In the genomic region with DNA sequence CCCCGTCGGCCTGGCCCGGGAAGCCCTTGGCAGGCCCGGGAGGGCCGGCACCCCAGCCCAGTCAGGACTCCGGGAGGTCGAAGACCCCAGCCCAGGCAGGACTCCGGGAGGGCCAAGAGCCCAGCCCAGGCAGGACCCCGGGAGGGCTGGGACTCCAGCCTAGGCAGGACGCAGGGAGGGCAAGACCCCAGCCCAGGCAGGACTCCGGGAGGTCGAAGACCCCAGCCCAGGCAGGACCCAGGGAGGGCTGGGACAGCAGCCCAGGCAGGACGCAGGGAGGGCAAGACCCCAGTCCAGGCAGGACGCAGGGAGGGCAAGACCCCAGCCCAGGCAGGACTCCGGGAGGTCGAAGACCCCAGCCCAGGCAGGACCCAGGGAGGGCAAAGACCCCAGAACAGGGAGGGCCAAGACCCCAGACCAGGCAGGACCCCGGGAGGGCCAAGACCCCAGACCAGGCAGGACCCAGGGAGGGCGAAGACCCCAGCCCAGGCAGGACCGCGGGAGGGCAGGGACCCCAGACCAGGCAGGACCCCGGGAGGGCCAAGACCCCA, we compare ENCODE assay signal across 8 cellular contexts. TPM values are rescaled to one million over a fixed set of nuclear protein-coding genes. Genes with fewer than 3 reads are reported as not detected.
DNase-seq lines count a peak whose midpoint lies in the region; ATAC-seq and TF ChIP-seq lines count a peak whose summit lies in the region.
"Not testable (repeated sequence)": the region's sequence is repeated elsewhere in the genome, so short reads cannot be mapped to it uniquely, and the experiment has no call there.

No MANE protein-coding gene starts in this region.

- H3K9me3 ChIP-seq in H9 (ENCODE audit: control insufficient read depth, low read depth, low read length); PC-3 (ENCODE audit: low read length); endocrine pancreas (ENCODE audit: control insufficient read depth, low read length); iPS-18c (ENCODE audit: control insufficient read depth, insufficient read depth, low read length); neural progenitor cell (ENCODE audit: low read depth); stomach: not testable (repeated sequence)

- H2BK20ac ChIP-seq in H9 (ENCODE audit: low read depth, low read length, poor library complexity, severe bottlenecking): not testable (repeated sequence)

- peaks cover 22% of the 10 kb centered on the region for H3K27me3 Mint-ChIP-seq in H9 (ENCODE audit: low read depth)
- not testable (repeated sequence) for H3K27me3 Mint-ChIP-seq in activated naive CD8-positive, alpha-beta T cell treated with anti-CD3 and anti-CD28 coated beads, Interleukin-2, amount 50 U/mL, for 24 hours; neural progenitor cell (ENCODE audit: insufficient read depth, low read depth)

- H3K27ac ChIP-seq in H9 (ENCODE audit: insufficient read length, low read depth, low read length); PC-3 (ENCODE audit: low read length): not testable (repeated sequence)
- peak overlapping the region; percentile 54 for H3K27ac ChIP-seq in neural progenitor cell
- peak overlapping the region; percentile 82 to 94 (median 91) for H3K27ac ChIP-seq in stomach

- peaks cover 22 to 28% (median 25%) of the 10 kb centered on the region in 3 experiments; a peak in 6 of 7 replicates for H3K36me3 Mint-ChIP-seq in H9 (ENCODE audit: insufficient read depth in 1 of 3, low read depth in 3 of 3)
- not testable (repeated sequence) for H3K36me3 Mint-ChIP-seq in activated naive CD8-positive, alpha-beta T cell treated with anti-CD3 and anti-CD28 coated beads, Interleukin-2, amount 50 U/mL, for 24 hours (ENCODE audit: low read depth)
- peaks cover 24% of the 10 kb centered on the region for H3K36me3 Mint-ChIP-seq in neural progenitor cell

- peak overlapping the region; percentile 91 for H3K14ac ChIP-seq in H9 (ENCODE audit: insufficient read depth, low read length)

- H3K4me1 ChIP-seq in H9 (ENCODE audit: insufficient read depth, low read length); PC-3 (ENCODE audit: insufficient read depth, low read length); endocrine pancreas (ENCODE audit: control insufficient read depth, insufficient read depth, low read length); neural progenitor cell: not testable (repeated sequence)
- peaks cover 20 to 63% (median 43%) of the 10 kb centered on the region in 4 donors for H3K4me1 ChIP-seq in stomach

- intact Hi-C loops in PC-3 (cut with micrococcal nuclease); stomach (cut with DNase I; ENCODE audit: low total_unique reads): not testable (repeated sequence)

- H4K5ac ChIP-seq in H9 (ENCODE audit: insufficient read length, low read depth, low read length): not testable (repeated sequence)

- not testable (repeated sequence) for H2BK15ac ChIP-seq in H9 (ENCODE audit: low read depth, low read length)

- H3K4me3 ChIP-seq in AG09309 (ENCODE audit: control insufficient read depth, low read depth, low read length) (peak overlapping the region; percentile 96), PC-3 (ENCODE audit: low read length) (peak overlapping the region; percentile 85), iPS-18c (ENCODE audit: insufficient read depth, low read depth, low read length) (peak overlapping the region; percentile 91), neural progenitor cell (peak overlapping the region; percentile 89), stomach (peak overlapping the region; percentile 69 to 100 (median 78))
- not testable (repeated sequence) for H3K4me3 ChIP-seq in endocrine pancreas (ENCODE audit: control insufficient read depth, insufficient read depth, low read length)

- not testable (repeated sequence) for TF ChIP-seq EP300 in stomach (IDR thresholded peaks at IDR 0.05)

- H4K91ac ChIP-seq in H9 (ENCODE audit: insufficient read length, low read depth, low read length): not testable (repeated sequence)

- DNase-seq in AG09309 (ENCODE audit: low read depth); H9; PC-3; activated naive CD8-positive, alpha-beta T cell treated with anti-CD3 and anti-CD28 coated beads, Interleukin-2, amount 50 U/mL, for 24 hours; neural progenitor cell (ENCODE audit: low spot score); stomach: not testable (repeated sequence)

- not testable (repeated sequence) for H2AK5ac ChIP-seq in H9 (ENCODE audit: insufficient read length, low read length)

- not testable (repeated sequence) for BruUV-seq in PC-3 (replicated peaks; lab: Mats Ljungman, UMichigan)

- not testable (repeated sequence) for H2BK5ac ChIP-seq in H9 (ENCODE audit: insufficient read length, low read length)

- H3K4ac ChIP-seq in H9 (ENCODE audit: low read depth, low read length): not testable (repeated sequence)

- not testable (repeated sequence) for H3K79me1 ChIP-seq in H9 (ENCODE audit: insufficient read depth, low read depth, low read length, poor library complexity, severe bottlenecking)

- H3K36me3 ChIP-seq in PC-3 (ENCODE audit: low read depth, low read length); endocrine pancreas (ENCODE audit: control insufficient read depth, insufficient read depth, low read length); neural progenitor cell: not testable (repeated sequence)
- peaks cover 0 to 13% (median 3%) of the 10 kb centered on the region in 4 donors for H3K36me3 ChIP-seq in stomach

- H3K9ac ChIP-seq in H9 (ENCODE audit: extremely low read depth, insufficient read length, low read length): peak overlapping the region; percentile 87
- peak overlapping the region; percentile 99 for H3K9ac ChIP-seq in PC-3 (ENCODE audit: low read length)
- H3K9ac ChIP-seq in endocrine pancreas (ENCODE audit: control insufficient read depth, insufficient read depth, low read length): peak overlapping the region; percentile 81
- peak overlapping the region; percentile 100 for H3K9ac ChIP-seq in neural progenitor cell

- not testable (repeated sequence) for H3K27me3 ChIP-seq in H9 (ENCODE audit: insufficient read depth, low read length); PC-3 (ENCODE audit: low read length); endocrine pancreas (ENCODE audit: control insufficient read depth, insufficient read depth, low read length); stomach
- H3K27me3 ChIP-seq in neural progenitor cell: peaks cover 15% of the 10 kb centered on the region

- not testable (repeated sequence) for TF ChIP-seq CTCF in AG09309 (IDR thresholded peaks at IDR 0.05; ENCODE audit: control insufficient read depth, insufficient read depth, low read depth, low read length, missing control alignments); H9 (conservative IDR thresholded peaks at IDR 0.05); PC-3 (conservative IDR thresholded peaks at IDR 0.05; ENCODE audit: low read depth, low read length); neural progenitor cell (IDR thresholded peaks at IDR 0.05); stomach (IDR thresholded peaks at IDR 0.05)

- not testable (repeated sequence) for H4K20me1 ChIP-seq in H9 (ENCODE audit: control insufficient read depth, insufficient read depth, insufficient read length); PC-3 (ENCODE audit: low read length)
- H4K20me1 ChIP-seq in neural progenitor cell (ENCODE audit: low read depth): peaks cover 45% of the 10 kb centered on the region

- H3F3A ChIP-seq in PC-3 (ENCODE audit: low read length, unreplicated experiment); neural progenitor cell (ENCODE audit: low read depth): not testable (repeated sequence)

- no CpG with 5 or more reads among the region's 21 CpGs for WGBS in H9 (ENCODE audit: extremely low coverage, insufficient read length, low lambda C conversion rate)
- 0 to 2% (median 1%) methylated on average over 2 to 21 of the region's 21 CpGs for WGBS in stomach, 5 donors

- H3K4me2 ChIP-seq in H9 (ENCODE audit: insufficient read depth, insufficient read length, low read length) (peak overlapping the region; percentile 58), PC-3 (ENCODE audit: low read length) (peak overlapping the region; percentile 86), neural progenitor cell (peak overlapping the region; percentile 79)

- H2BK120ac ChIP-seq in H9 (ENCODE audit: low read depth, low read length, poor library complexity, severe bottlenecking): not testable (repeated sequence)

- H2BK12ac ChIP-seq in H9 (ENCODE audit: insufficient read length, low read depth, low read length): not testable (repeated sequence)

- H3K27ac Mint-ChIP-seq in H9; activated naive CD8-positive, alpha-beta T cell treated with anti-CD3 and anti-CD28 coated beads, Interleukin-2, amount 50 U/mL, for 24 hours; neural progenitor cell: not testable (repeated sequence)

- not testable (repeated sequence) for H3K9me3 Mint-ChIP-seq in H9; activated naive CD8-positive, alpha-beta T cell treated with anti-CD3 and anti-CD28 coated beads, Interleukin-2, amount 50 U/mL, for 24 hours
- H3K9me3 Mint-ChIP-seq in neural progenitor cell: peaks cover 22% of the 10 kb centered on the region

- H3K9me2 ChIP-seq in PC-3 (replicated peaks; ENCODE audit: low read length): not testable (repeated sequence)

- POLR2A ChIA-PET in PC-3 (lab: Charles Lee; ENCODE audit: unreplicated experiment): not testable (repeated sequence)

- not testable (repeated sequence) for H3K4me1 Mint-ChIP-seq in H9, neural progenitor cell
- peaks cover 18% of the 10 kb centered on the region for H3K4me1 Mint-ChIP-seq in activated naive CD8-positive, alpha-beta T cell treated with anti-CD3 and anti-CD28 coated beads, Interleukin-2, amount 50 U/mL, for 24 hours

- not testable (repeated sequence) for H3K23ac ChIP-seq in H9 (ENCODE audit: insufficient read length, low read depth, low read length)

- ATAC-seq in PC-3; activated naive CD8-positive, alpha-beta T cell treated with anti-CD3 and anti-CD28 coated beads, Interleukin-2, amount 50 U/mL, for 24 hours: not testable (repeated sequence)

- peaks cover 21% of the 10 kb centered on the region; the same call in 1 of the 2 replicates for H3K79me2 ChIP-seq in H9 (ENCODE audit: insufficient read depth, low read length)
- H3K79me2 ChIP-seq in PC-3 (ENCODE audit: low read length): peaks cover 52% of the 10 kb centered on the region
- H3K79me2 ChIP-seq in neural progenitor cell (ENCODE audit: low read depth): peaks cover 55% of the 10 kb centered on the region

- CTCF ChIA-PET in PC-3 (lab: Charles Lee): not testable (repeated sequence)

- H3K56ac ChIP-seq in H9 (ENCODE audit: insufficient read length, low read depth, low read length): not testable (repeated sequence)

- TF ChIP-seq POLR2A in stomach (IDR thresholded peaks at IDR 0.05): not testable (repeated sequence)

- H3K23me2 ChIP-seq in H9 (ENCODE audit: insufficient read length, low read depth, low read length, poor library complexity, severe bottlenecking): not testable (repeated sequence)

- not testable (repeated sequence) for H4K8ac ChIP-seq in H9 (replicated peaks; ENCODE audit: insufficient read length, low read depth, low read length)

- H3K4me3 Mint-ChIP-seq in H9: peak overlapping the region; percentile 53 to 75
- H3K4me3 Mint-ChIP-seq in activated naive CD8-positive, alpha-beta T cell treated with anti-CD3 and anti-CD28 coated beads, Interleukin-2, amount 50 U/mL, for 24 hours: peak overlapping the region; percentile 45
- H3K4me3 Mint-ChIP-seq in neural progenitor cell: peak overlapping the region; percentile 43

- not testable (repeated sequence) for H3T11ph ChIP-seq in H9 (ENCODE audit: low read length)

- H3K18ac ChIP-seq in H9 (ENCODE audit: insufficient read length, low read depth, low read length): peak overlapping the region; percentile 56

- not testable (repeated sequence) for H2AFZ ChIP-seq in H9 (ENCODE audit: low read length)
- H2AFZ ChIP-seq in PC-3 (ENCODE audit: low read length): peak overlapping the region; percentile 77; the same call in 1 of the 2 replicates
- H2AFZ ChIP-seq in neural progenitor cell (replicated peaks): peak overlapping the region; percentile 83

RNA-seq across cellular contexts. Expression of a gene that starts 0.5 kb away (rescaled TPM):
- total RNA-seq in H9 (2021): 42.6 and 43.1 TPM in 2 replicates
- 31.5 and 49.5 TPM in 2 replicates for total RNA-seq in PC-3 (2014; rRNA removed)
- 44.7 and 59.1 TPM in 2 replicates for total RNA-seq in neural progenitor cell (ENCODE audit: low replicate concordance)
- total RNA-seq in stomach: 100 to 1,000 TPM in 2 of 5 donors, 10 to 100 TPM in 3; 45.2 to 140 (median 82.6) TPM
- 10 to 100 TPM; 24.7 to 48.9 (median 24.9) TPM for polyA plus RNA-seq in stomach

RNA-seq across cellular contexts. Expression of a gene that starts 17.2 kb away (rescaled TPM):
- total RNA-seq in H9 (2021) (6.8 and 6.9 TPM in 2 replicates), PC-3 (2014; rRNA removed) (not detected in 2 replicates), neural progenitor cell (ENCODE audit: low replicate concordance) (1.9 and 3.4 TPM in 2 replicates), stomach (10 to 100 TPM in 2 of 5 donors, 1 to 10 TPM in 3; 2.7 to 18.8 (median 9.4) TPM)
- 10 to 100 TPM in 2 of 3 donors, 1 to 10 TPM in 1; 8.2 to 15.2 (median 11.4) TPM for polyA plus RNA-seq in stomach

RNA-seq across cellular contexts. Expression of a gene that starts 31.8 kb away (rescaled TPM):
- 18.0 and 18.4 TPM in 2 replicates for total RNA-seq in H9 (2021)
- total RNA-seq in PC-3 (2014; rRNA removed): 11.3 and 15.2 TPM in 2 replicates
- total RNA-seq in neural progenitor cell (ENCODE audit: low replicate concordance): 0.21 and 10.0 TPM in 2 replicates
- total RNA-seq in stomach: 10 to 100 TPM in 3 of 5 donors, 1 to 10 TPM in 2; 7.0 to 67.7 (median 13.4) TPM
- polyA plus RNA-seq in stomach: 100 to 1,000 TPM in 1 of 3 donors, 10 to 100 TPM in 2; 18.8 to 148 (median 42.7) TPM

RNA-seq across cellular contexts. Expression of a gene that starts 32.1 kb away (rescaled TPM):
- 425 and 433 TPM in 2 replicates for total RNA-seq in H9 (2021)
- total RNA-seq in PC-3 (2014; rRNA removed): 384 and 579 TPM in 2 replicates
- 95.1 and 114 TPM in 2 replicates for total RNA-seq in neural progenitor cell (ENCODE audit: low replicate concordance)
- total RNA-seq in stomach: 100 to 1,000 TPM in 3 of 5 donors, 10 to 100 TPM in 1, 1 to 10 TPM in 1; 8.0 to 842 (median 169) TPM
- 100 to 1,000 TPM; 742 to 876 (median 853) TPM for polyA plus RNA-seq in stomach
